14 cellular contexts compared by ENCODE assay signal in genomic region chr9:108156270-108156998, GRCh38.
DNase-seq lines count a peak whose midpoint lies in the region; ATAC-seq and TF ChIP-seq lines count a peak whose summit lies in the region.
"Had no signal": no experiment of that assay in that cellular context is flagged by ENCODE, and none has a peak within 500 bp of the region (broad histone marks: within the 10 kb centered on the region; RNA-seq: fewer than 3 reads in every experiment).

No MANE protein-coding gene starts in this region.

- no peak overlapping the region for H3K27ac Mint-ChIP-seq in neural progenitor cell
- H3K27ac Mint-ChIP-seq: activated CD4-positive, alpha-beta memory T cell treated with anti-CD3 and anti-CD28 coated beads for 36 hours; activated naive CD4-positive, alpha-beta T cell treated with anti-CD3 and anti-CD28 coated beads for 36 hours; CD8-positive, alpha-beta T cell; T-helper 17 cell had no signal

- peak overlapping the region; percentile 57 for H2AFZ ChIP-seq in neural progenitor cell (replicated peaks)

- ATAC-seq in HG02852 (IDR thresholded peaks at IDR 0.05; ENCODE audit: unreplicated experiment) (no peak), left lobe of liver (no peak), HG02642 (IDR thresholded peaks at IDR 0.05; ENCODE audit: poor library complexity, unreplicated experiment) (no peak)
- ATAC-seq: CD8-positive, alpha-beta T cell; T-helper 17 cell had no signal

- H3K36me3 Mint-ChIP-seq in neural progenitor cell: no peaks in the 10 kb centered on the region
- H3K36me3 Mint-ChIP-seq: activated CD4-positive, alpha-beta memory T cell treated with anti-CD3 and anti-CD28 coated beads for 36 hours; CD8-positive, alpha-beta T cell had no signal

- no peak overlapping the region for H3K4me3 Mint-ChIP-seq in neural progenitor cell
- H3K4me3 Mint-ChIP-seq: activated CD4-positive, alpha-beta memory T cell treated with anti-CD3 and anti-CD28 coated beads for 36 hours; activated naive CD4-positive, alpha-beta T cell treated with anti-CD3 and anti-CD28 coated beads for 36 hours; CD8-positive, alpha-beta T cell; T-helper 17 cell had no signal

- no peaks in the 10 kb centered on the region for H3K36me3 ChIP-seq in neural progenitor cell

- H3K27me3 Mint-ChIP-seq in neural progenitor cell (ENCODE audit: insufficient read depth, low read depth): peaks cover 5% of the 10 kb centered on the region
- H3K27me3 Mint-ChIP-seq: activated CD4-positive, alpha-beta memory T cell treated with anti-CD3 and anti-CD28 coated beads for 36 hours; T-helper 17 cell had no signal

- H3K4me3 ChIP-seq in cardiac fibroblast (replicated peaks in 1 of 2; ENCODE audit: low read depth in 2 of 2, low read length in 2 of 2) (no peak overlapping the region), neural progenitor cell (no peak overlapping the region)

- H3K4me1 ChIP-seq in neural progenitor cell: no peaks in the 10 kb centered on the region

- peaks cover 2% of the 10 kb centered on the region for H3K9me3 Mint-ChIP-seq in neural progenitor cell
- H3K9me3 Mint-ChIP-seq: activated CD4-positive, alpha-beta memory T cell treated with anti-CD3 and anti-CD28 coated beads for 36 hours had no signal

- no peak overlapping the region for H3K9ac ChIP-seq in neural progenitor cell

- peaks cover 13% of the 10 kb centered on the region for H3K4me1 Mint-ChIP-seq in neural progenitor cell
- H3K4me1 Mint-ChIP-seq: T-helper 17 cell had no signal

- no peak for TF ChIP-seq CTCF in cardiac fibroblast (IDR thresholded peaks at IDR 0.05; ENCODE audit: low read depth, low read length)
- TF ChIP-seq CTCF in neural progenitor cell (IDR thresholded peaks at IDR 0.05): no peak

- no peaks in the 10 kb centered on the region for H4K20me1 ChIP-seq in neural progenitor cell (ENCODE audit: low read depth)

- no peak overlapping the region for H3K4me2 ChIP-seq in neural progenitor cell

- no peaks in the 10 kb centered on the region for H3K27me3 ChIP-seq in neural progenitor cell

- DNase-seq in ELR (ENCODE audit: low read depth): peak; percentile 28
- peak; percentile 53 for DNase-seq in NCI-H226
- peak; percentile 31 to 50 for DNase-seq in cardiac fibroblast (ENCODE audit: low read depth in 2 of 2)
- DNase-seq in neural progenitor cell (ENCODE audit: low spot score): no peak
- DNase-seq in left lobe of liver (ENCODE audit: low spot score): no peak
- DNase-seq in SHP77 treated with DMSO at 0.1 percent for 48 hours (lab: John Stamatoyannopoulos, UW): no peak
- DNase-seq: activated CD4-positive, alpha-beta memory T cell treated with anti-CD3 and anti-CD28 coated beads for 36 hours; activated naive CD4-positive, alpha-beta T cell treated with anti-CD3 and anti-CD28 coated beads for 36 hours; CD8-positive, alpha-beta T cell; HCEC 1CT; NCI-H748 treated with DMSO at 0.1 percent for 48 hours; T-helper 17 cell had no signal

- H3K9me3 ChIP-seq in neural progenitor cell (ENCODE audit: low read depth): no peaks in the 10 kb centered on the region

- H3F3A ChIP-seq in neural progenitor cell (ENCODE audit: low read depth): no peaks in the 10 kb centered on the region

- H3K79me2 ChIP-seq in neural progenitor cell (ENCODE audit: low read depth): no peaks in the 10 kb centered on the region

- no peak overlapping the region for H3K27ac ChIP-seq in neural progenitor cell

Comparison
In these comparisons a context has a peak if more than half of its experiments do, and no peak if none do; other contexts are left out.
1. DNase-seq: peak in ELR (single experiment), NCI-H226 (single experiment) and cardiac fibroblast (2 of 2); none in neural progenitor cell (single experiment), left lobe of liver (single experiment) and SHP77 treated with DMSO at 0.1 percent for 48 hours (single experiment).